Comparison of ENCODE assay signal across 10 cellular contexts in the genomic region with DNA sequence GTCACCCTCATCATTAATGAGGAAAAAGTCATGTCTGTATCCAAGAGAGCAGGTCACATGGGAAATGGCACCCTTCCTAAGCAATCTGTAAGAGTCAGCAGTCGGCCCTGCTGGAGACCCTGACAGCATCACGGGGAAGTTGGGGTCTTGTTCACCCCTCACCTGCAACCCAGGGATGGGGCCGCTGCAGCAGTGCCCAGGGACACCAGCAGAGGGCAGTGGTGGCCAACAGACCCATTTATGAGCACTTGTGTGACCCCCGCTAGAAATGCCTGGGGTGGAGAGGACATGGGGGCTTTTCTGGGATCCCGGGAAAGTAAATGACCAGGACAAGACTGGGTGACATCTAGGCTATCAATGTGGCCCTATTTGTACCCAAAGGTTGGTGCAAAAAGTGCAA. TPM values are rescaled to one million over a fixed set of nuclear protein-coding genes. Genes with fewer than 3 reads are reported as not detected.
DNase-seq lines count a peak whose midpoint lies in the region; ATAC-seq, FAIRE-seq and TF ChIP-seq lines count a peak whose summit lies in the region.
"Had no signal": no experiment of that assay in that cellular context is flagged by ENCODE, and none has a peak within 500 bp of the region (broad histone marks: within the 10 kb centered on the region; RNA-seq: fewer than 3 reads in every experiment).

No MANE protein-coding gene starts in this region.

- DNase-seq in D721Med (ENCODE audit: insufficient read length, low spot score) (no peak), GM12878 (ENCODE audit: low read depth, low spot score) (no peak), pancreas (no peak), ureter (ENCODE audit: low spot score) (no peak), NCI-H2081 treated with DMSO at 0.1 percent for 48 hours (lab: John Stamatoyannopoulos, UW) (no peak), EL (no peak)
- DNase-seq: kidney glomerular epithelial cell had no signal

- SMC1A ChIA-PET in GM12878 (lab: Charles Lee; ENCODE audit: uncharacterized antibody, unreplicated experiment): no interaction called here

- H3K79me2 ChIP-seq in OCI-LY3 (ENCODE audit: low read length): no peaks in the 10 kb centered on the region
- no peaks in the 10 kb centered on the region for H3K79me2 ChIP-seq in GM12878 (ENCODE audit: control insufficient read depth, insufficient read depth, low read length)

- H3K4me2 ChIP-seq in OCI-LY3 (ENCODE audit: low read length) (no peak overlapping the region), GM12878 (ENCODE audit: control insufficient read depth, insufficient read depth) (no peak overlapping the region)

- in situ Hi-C loops in GM12878 (cut with MboI): no loop called here

- TF ChIP-seq EP300 in GM12878 (IDR thresholded peaks at IDR 0.05; ENCODE audit: borderline replicate concordance in 1 of 2, control insufficient read depth in 1 of 2, low read depth in 2 of 2, low read length in 2 of 2): no peak

- H2AFZ ChIP-seq in OCI-LY3 (ENCODE audit: low read depth, low read length): no peak overlapping the region
- H2AFZ ChIP-seq in GM12878 (ENCODE audit: control insufficient read depth, low read depth, low read length): no peak overlapping the region

- RAD21 ChIA-PET in GM12878 (lab: Charles Lee; ENCODE audit: unreplicated experiment): interaction anchor here (0.8 to 1.5 kb wide), 2 partner anchors 16 to 19 kb away, joined by 3 to 4 read pairs; no protein-coding TSS in a partner anchor

- H3K4me3 ChIP-seq in OCI-LY3 (ENCODE audit: low read length): no peak overlapping the region
- H3K4me3 ChIP-seq in GM12878: no peak overlapping the region
- H3K4me3 ChIP-seq in pancreas: no peak overlapping the region

- peak; percentile 61 for ATAC-seq in GM12878
- ATAC-seq in pancreas: no peak
- no peak for ATAC-seq in HG02970 (IDR thresholded peaks at IDR 0.05; ENCODE audit: low FRiP score, unreplicated experiment)

- H3K27me3 ChIP-seq in OCI-LY3 (ENCODE audit: low read depth, low read length): peaks cover 25% of the 10 kb centered on the region
- H3K27me3 ChIP-seq in GM12878 (replicated peaks in 1 of 2; ENCODE audit: control insufficient read depth in 2 of 2, insufficient read depth in 2 of 2, low read length in 1 of 2): 0 out of 4 replicates have a peak, but pooled peaks cover 0 to 1% of the 10 kb centered on the region in 2 experiments
- no peaks in the 10 kb centered on the region for H3K27me3 ChIP-seq in pancreas

- H3K27ac ChIP-seq in OCI-LY3 (ENCODE audit: low read length) (no peak overlapping the region), GM12878 (ENCODE audit: control insufficient read depth, insufficient read depth) (no peak overlapping the region), pancreas (no peak overlapping the region)

- POLR2A ChIA-PET in GM12878 (lab: Charles Lee): no interaction called here

- no peak for FAIRE-seq in D721Med (lab: Jason Lieb, UNC)
- no peak for FAIRE-seq in GM12878 (lab: Jason Lieb, UNC)
- no peak for FAIRE-seq in pancreas (lab: Jason Lieb, UNC)

- TF ChIP-seq POLR2A in GM12878 (IDR thresholded peaks at IDR 0.05; ENCODE audit: low read depth, low read length): no peak

- H3K9me3 ChIP-seq in OCI-LY3 (ENCODE audit: insufficient read depth, low read length): no peaks in the 10 kb centered on the region
- H3K9me3 ChIP-seq in GM12878 (replicated peaks; ENCODE audit: control insufficient read depth, insufficient read depth, low read length): no peaks in the 10 kb centered on the region
- H3K9me3 ChIP-seq in pancreas: no peaks in the 10 kb centered on the region

- intact Hi-C loops in GM12878 (cut with micrococcal nuclease; ENCODE audit: unreplicated experiment) (no loop called here), pancreas (cut with DNase I) (no loop called here)

- CTCF ChIA-PET in GM12878 (lab: Yijun Ruan, JAX): interaction anchor here (0.9 to 2.3 kb wide), 3 partner anchors 16 to 106 kb away, joined by 3 to 10 read pairs (median 5); no protein-coding TSS in a partner anchor

- H3K36me3 ChIP-seq in OCI-LY3 (replicated peaks; ENCODE audit: low read depth, low read length) (no peaks in the 10 kb centered on the region), GM12878 (ENCODE audit: control insufficient read depth in 2 of 2, insufficient read depth in 2 of 2, low read length in 1 of 2) (no peaks in the 10 kb centered on the region), pancreas (no peaks in the 10 kb centered on the region)

- BruUV-seq in GM12878 (replicated peaks; lab: Mats Ljungman, UMichigan): no TSS peak

- 6% methylated on average over 5 of the region's 5 CpGs for WGBS in GM12878 (ENCODE audit: insufficient coverage, insufficient replicate concordance, low lambda C conversion rate, missing lambda C conversion rate)
- WGBS in pancreas, 2 donors: 24 to 43% methylated on average over 5 of the region's 5 CpGs

- TF ChIP-seq RAD21 in GM12878 (IDR thresholded peaks at IDR 0.05; ENCODE audit: insufficient read depth, low read depth, low read length): peak; percentile 53

- H4K20me1 ChIP-seq in OCI-LY3 (ENCODE audit: insufficient read depth, low read length) (no peaks in the 10 kb centered on the region), GM12878 (ENCODE audit: control insufficient read depth, insufficient read depth) (no peaks in the 10 kb centered on the region)

- H3K9ac ChIP-seq in OCI-LY3 (ENCODE audit: low read length) (no peak overlapping the region), GM12878 (ENCODE audit: control insufficient read depth, insufficient read depth, low read length) (no peak overlapping the region)

- TF ChIP-seq CTCF in D721Med (IDR thresholded peaks at IDR 0.05; ENCODE audit: insufficient read depth, missing control alignments) (peak; percentile 14), OCI-LY3 (IDR thresholded peaks at IDR 0.05; ENCODE audit: low read depth, low read length) (peak; percentile 94), GM12878 (IDR thresholded peaks at IDR 0.05 in 2 of 3, conservative IDR thresholded peaks at IDR 0.05 in 1 of 3; ENCODE audit: control insufficient read depth in 2 of 3, extremely low read depth in 1 of 3, insufficient read depth in 1 of 3, low read depth in 3 of 3, low read length in 3 of 3) (peak; percentile 62 to 88 (median 77)), pancreas (IDR thresholded peaks at IDR 0.05) (peak in 3 of 4 donors; percentile 25 to 33 (median 28))

- H3K4me1 ChIP-seq in OCI-LY3 (ENCODE audit: low read length): no peaks in the 10 kb centered on the region
- no peaks in the 10 kb centered on the region for H3K4me1 ChIP-seq in GM12878 (ENCODE audit: control insufficient read depth, insufficient read depth, low read length)
- no peaks in the 10 kb centered on the region for H3K4me1 ChIP-seq in pancreas

TF ChIP-seq in GM12878, 131 proteins besides CTCF, POLR2A, EP300 and RAD21:
- TF ChIP-seq, protein P1, sequence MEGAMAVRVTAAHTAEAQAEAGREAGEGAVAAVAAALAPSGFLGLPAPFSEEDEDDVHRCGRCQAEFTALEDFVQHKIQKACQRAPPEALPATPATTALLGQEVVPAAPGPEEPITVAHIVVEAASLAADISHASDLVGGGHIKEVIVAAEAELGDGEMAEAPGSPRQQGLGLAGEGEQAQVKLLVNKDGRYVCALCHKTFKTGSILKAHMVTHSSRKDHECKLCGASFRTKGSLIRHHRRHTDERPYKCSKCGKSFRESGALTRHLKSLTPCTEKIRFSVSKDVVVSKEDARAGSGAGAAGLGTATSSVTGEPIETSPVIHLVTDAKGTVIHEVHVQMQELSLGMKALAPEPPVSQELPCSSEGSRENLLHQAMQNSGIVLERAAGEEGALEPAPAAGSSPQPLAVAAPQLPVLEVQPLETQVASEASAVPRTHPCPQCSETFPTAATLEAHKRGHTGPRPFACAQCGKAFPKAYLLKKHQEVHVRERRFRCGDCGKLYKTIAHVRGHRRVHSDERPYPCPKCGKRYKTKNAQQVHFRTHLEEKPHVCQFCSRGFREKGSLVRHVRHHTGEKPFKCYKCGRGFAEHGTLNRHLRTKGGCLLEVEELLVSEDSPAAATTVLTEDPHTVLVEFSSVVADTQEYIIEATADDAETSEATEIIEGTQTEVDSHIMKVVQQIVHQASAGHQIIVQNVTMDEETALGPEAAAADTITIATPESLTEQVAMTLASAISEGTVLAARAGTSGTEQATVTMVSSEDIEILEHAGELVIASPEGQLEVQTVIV (IDR thresholded peaks at IDR 0.05; ENCODE audit: borderline replicate concordance, partially characterized antibody): no peak
- TF ChIP-seq SMAD1 (IDR thresholded peaks at IDR 0.05; ENCODE audit: low read depth, partially characterized antibody) (no peak), ZNF274 (IDR thresholded peaks at IDR 0.05; ENCODE audit: insufficient read depth, insufficient read length) (no peak), SMC3 (IDR thresholded peaks at IDR 0.05; ENCODE audit: borderline replicate concordance, low read length) (peak; percentile 57), YY1 (IDR thresholded peaks at IDR 0.05; ENCODE audit: low read depth, low read length) (0 out of 2 replicates have a peak, but pooled peaks have one; percentile 16), TCF12 (IDR thresholded peaks at IDR 0.05; ENCODE audit: low read depth, low read length) (no peak)

RNA-seq across cellular contexts. Expression of a gene that starts 35.9 kb away (rescaled TPM):
- total RNA-seq in GM12878 (2013; cell fraction: nucleolus; rRNA removed): not detected in 2 replicates
- total RNA-seq in GM12878 (2014; rRNA removed) (not detected in 2 replicates), GM12878 (2014; rRNA removed; fragmentation: Illumina TruSeq; extraction: Trizol) (not detected in 2 replicates), GM12878 (2021) (not detected in 2 replicates), pancreas (not detected), ureter (not detected)
- polyA plus RNA-seq in GM12878 (2011; ENCODE audit: low read depth): not detected
- polyA plus RNA-seq in GM12878 (2011; rRNA removed) (not detected in 2 replicates), GM12878 (2014; fragmentation: Illumina TruSeq; extraction: Trizol) (not detected in 2 replicates), GM12878 (2014; fragmentation: Nextera tagmentation; extraction: Ambion mirVana) (not detected), GM12878 (2014; rRNA removed) (not detected in 2 replicates), GM12878 (2016; fragmentation: Nextera tagmentation; extraction: Ambion mirVana) (not detected), pancreas (not detected)
- polyA plus RNA-seq in GM12878 (2011; cell fraction: cytosol; rRNA removed): not detected in 2 replicates
- polyA plus RNA-seq in GM12878 (2011; cell fraction: nucleus; rRNA removed): not detected in 2 replicates
- not detected in 2 replicates for polyA plus RNA-seq in GM12878 (2012)
- polyA minus RNA-seq in GM12878 (2011; rRNA and poly(A)+ RNA removed): not detected in 2 replicates
- not detected in 2 replicates for polyA minus RNA-seq in GM12878 (2011; cell fraction: cytosol; rRNA and poly(A)+ RNA removed)
- polyA minus RNA-seq in GM12878 (2011; cell fraction: nucleus; rRNA and poly(A)+ RNA removed): not detected in 2 replicates
- total RNA-seq: temporal lobe had no signal

Comparison
In these comparisons a context has a peak if more than half of its experiments do, and no peak if none do; other contexts are left out.
1. CTCF ChIP-seq: peak in every context shown above with its lines; median percentile 94 in OCI-LY3; 77 in GM12878; 28 in pancreas; 14 in D721Med.